24 cellular contexts compared by ENCODE assay signal in genomic region chr4:17770845-17771244, GRCh38. TPM values are rescaled to one million over a fixed set of nuclear protein-coding genes. Genes with fewer than 3 reads are reported as not detected.
"Had no signal": no experiment of that assay in that cellular context is flagged by ENCODE, and none has a peak within 500 bp of the region (broad histone marks: within the 10 kb centered on the region; RNA-seq: fewer than 3 reads in every experiment).

No MANE protein-coding gene starts in this region.

- H3K4me1 ChIP-seq: prostate gland, right lobe of liver had no signal

- FAIRE-seq: endothelial cell of umbilical vein, TTC549 had no signal

- H3K9me3 Mint-ChIP-seq: activated B cell treated with CpG ODN at 0.5 μM for 24 hours; activated naive CD8-positive, alpha-beta T cell treated with anti-CD3 and anti-CD28 coated beads, Interleukin-2, amount 10 ng/mL, durations not matched to agents 7 days and 5 days; activated T-helper 17 cell treated with anti-CD3 and anti-CD28 coated beads, Interleukin-2, amount 50 U/mL, for 72 hours; stimulated activated naive CD8-positive, alpha-beta T cell treated with anti-CD3 and anti-CD28 coated beads, Interleukin-15, amount 100 ng/mL, for 72 hours had no signal

- H3K9me3 ChIP-seq: prostate gland, right lobe of liver had no signal

- H3K27me3 Mint-ChIP-seq: activated T-helper 17 cell treated with anti-CD3 and anti-CD28 coated beads, Interleukin-2, amount 50 U/mL, for 72 hours; stimulated activated naive CD8-positive, alpha-beta T cell treated with anti-CD3 and anti-CD28 coated beads, Interleukin-15, amount 100 ng/mL, for 72 hours; type B pancreatic cell had no signal

- H3K4me1 Mint-ChIP-seq: activated B cell treated with CpG ODN at 0.5 μM for 24 hours had no signal

- H3K27ac ChIP-seq: brain microvascular endothelial cell, prostate gland, right lobe of liver, SK-N-MC had no signal

- ATAC-seq: activated T-helper 17 cell treated with anti-CD3 and anti-CD28 coated beads, Interleukin-2, amount 50 U/mL, for 72 hours; naive thymus-derived CD4-positive, alpha-beta T cell; right lobe of liver; stimulated activated naive CD8-positive, alpha-beta T cell treated with anti-CD3 and anti-CD28 coated beads, Interleukin-15, amount 100 ng/mL, for 72 hours had no signal

- H3K36me3 ChIP-seq: brain microvascular endothelial cell, prostate gland, right lobe of liver had no signal

- H3K4me3 ChIP-seq: prostate gland, right lobe of liver, SK-N-MC, smooth muscle cell had no signal

- H3K27ac Mint-ChIP-seq: activated B cell treated with CpG ODN at 0.5 μM for 24 hours; activated CD4-positive, alpha-beta memory T cell treated with anti-CD3 and anti-CD28 coated beads for 36 hours; activated naive CD8-positive, alpha-beta T cell treated with anti-CD3 and anti-CD28 coated beads, Interleukin-2, amount 10 ng/mL, durations not matched to agents 7 days and 5 days; activated T-helper 17 cell treated with anti-CD3 and anti-CD28 coated beads, Interleukin-2, amount 50 U/mL, for 72 hours; naive thymus-derived CD4-positive, alpha-beta T cell; T-helper 2 cell treated with Interferon-gamma antibody and Interleukin-4, amounts not matched to agents 5 μg/mL and 100 μg/mL, for 36 hours; type B pancreatic cell had no signal

- H3K4me2 ChIP-seq: smooth muscle cell had no signal

- H3K4me3 Mint-ChIP-seq: activated B cell treated with CpG ODN at 0.5 μM for 24 hours; activated CD4-positive, alpha-beta memory T cell treated with anti-CD3 and anti-CD28 coated beads for 36 hours; activated naive CD8-positive, alpha-beta T cell treated with anti-CD3 and anti-CD28 coated beads, Interleukin-2, amount 10 ng/mL, durations not matched to agents 7 days and 5 days; activated T-helper 17 cell treated with anti-CD3 and anti-CD28 coated beads, Interleukin-2, amount 50 U/mL, for 72 hours; naive thymus-derived CD4-positive, alpha-beta T cell; stimulated activated naive CD8-positive, alpha-beta T cell treated with anti-CD3 and anti-CD28 coated beads, Interleukin-15, amount 100 ng/mL, for 72 hours; T-helper 2 cell treated with Interferon-gamma antibody and Interleukin-4, amounts not matched to agents 5 μg/mL and 100 μg/mL, for 36 hours; type B pancreatic cell had no signal

- H3K27me3 ChIP-seq: brain microvascular endothelial cell, right lobe of liver had no signal

- H3K36me3 Mint-ChIP-seq: activated CD4-positive, alpha-beta memory T cell treated with anti-CD3 and anti-CD28 coated beads for 36 hours; activated naive CD8-positive, alpha-beta T cell treated with anti-CD3 and anti-CD28 coated beads, Interleukin-2, amount 10 ng/mL, durations not matched to agents 7 days and 5 days; type B pancreatic cell had no signal

- DNase-seq: activated B cell treated with CpG ODN at 0.5 μM for 24 hours; activated CD4-positive, alpha-beta memory T cell treated with anti-CD3 and anti-CD28 coated beads for 36 hours; activated CD4-positive, alpha-beta T cell treated with anti-CD3 and anti-CD28 coated beads for 4 hours; activated naive CD4-positive, alpha-beta T cell treated with Interleukin-2 at 50 U/mL for 16 hours; activated naive CD8-positive, alpha-beta T cell treated with anti-CD3 and anti-CD28 coated beads, Interleukin-2, amount 10 ng/mL, durations not matched to agents 7 days and 5 days; brain microvascular endothelial cell; cerebellar nuclear complex; effector CD4-positive, alpha-beta T cell; mesendoderm; naive thymus-derived CD4-positive, alpha-beta T cell; right lobe of liver; stimulated activated CD4-positive, alpha-beta T cell treated with anti-CD3 and anti-CD28 coated beads, Interleukin-4, amount 100 ng/mL, for 1 hour; stimulated activated naive CD8-positive, alpha-beta T cell treated with anti-CD3 and anti-CD28 coated beads, Interleukin-15, amount 100 ng/mL, for 72 hours had no signal

RNA-seq across cellular contexts. Expression of gene FAM184B, which starts 10.6 kb away (rescaled TPM):
- total RNA-seq: activated CD4-positive, alpha-beta memory T cell treated with anti-CD3 and anti-CD28 coated beads for 36 hours; activated naive CD8-positive, alpha-beta T cell treated with anti-CD3 and anti-CD28 coated beads, Interleukin-2, amount 10 ng/mL, durations not matched to agents 7 days and 5 days; activated T-helper 17 cell treated with anti-CD3 and anti-CD28 coated beads, Interleukin-2, amount 50 U/mL, for 72 hours; endothelial cell of umbilical vein; glomerular endothelial cell; mucosa of gallbladder; osteocyte; right lobe of liver; smooth muscle cell had no signal
- polyA plus RNA-seq: endothelial cell of umbilical vein; naive thymus-derived CD4-positive, alpha-beta T cell; smooth muscle cell had no signal
